Comparison of ENCODE assay signal across 8 cellular contexts in the genomic region with DNA sequence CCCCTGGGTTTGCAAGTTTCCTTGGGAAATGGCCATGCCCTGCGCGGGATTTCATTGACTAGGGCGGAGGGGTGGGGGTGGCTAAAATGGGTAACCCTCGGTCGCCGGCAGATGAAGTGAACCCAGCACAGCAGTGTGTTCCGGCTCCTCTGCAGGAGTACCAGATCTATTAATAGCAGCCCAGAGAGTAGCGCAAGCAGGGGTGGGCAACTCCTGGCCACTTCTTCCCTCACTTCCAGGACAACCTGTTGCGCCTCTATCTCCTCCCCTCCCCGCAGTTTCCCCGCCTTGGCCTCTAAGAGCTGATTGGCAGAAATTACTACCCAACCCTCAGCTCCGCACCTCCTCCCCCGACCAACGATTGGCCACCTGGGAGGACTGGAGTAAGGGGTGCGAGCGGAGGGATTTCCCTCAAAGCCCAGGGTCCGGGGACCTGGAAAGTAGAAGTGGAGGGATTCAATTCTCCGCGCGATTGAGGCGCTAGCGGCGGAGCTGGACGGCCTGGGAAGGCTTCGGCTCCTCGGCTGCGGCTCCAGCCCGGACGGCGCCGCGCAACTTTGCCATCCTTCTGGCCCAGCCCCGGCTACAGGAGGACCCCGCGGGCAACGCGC. TPM values are rescaled to one million over a fixed set of nuclear protein-coding genes. Genes with fewer than 3 reads are reported as not detected.
A peak's percentile ranks its signal among the peaks of the same experiment; 100 is the strongest.
DNase-seq lines count a peak whose midpoint lies in the region; ATAC-seq and TF ChIP-seq lines count a peak whose summit lies in the region.

A gene with protein sequence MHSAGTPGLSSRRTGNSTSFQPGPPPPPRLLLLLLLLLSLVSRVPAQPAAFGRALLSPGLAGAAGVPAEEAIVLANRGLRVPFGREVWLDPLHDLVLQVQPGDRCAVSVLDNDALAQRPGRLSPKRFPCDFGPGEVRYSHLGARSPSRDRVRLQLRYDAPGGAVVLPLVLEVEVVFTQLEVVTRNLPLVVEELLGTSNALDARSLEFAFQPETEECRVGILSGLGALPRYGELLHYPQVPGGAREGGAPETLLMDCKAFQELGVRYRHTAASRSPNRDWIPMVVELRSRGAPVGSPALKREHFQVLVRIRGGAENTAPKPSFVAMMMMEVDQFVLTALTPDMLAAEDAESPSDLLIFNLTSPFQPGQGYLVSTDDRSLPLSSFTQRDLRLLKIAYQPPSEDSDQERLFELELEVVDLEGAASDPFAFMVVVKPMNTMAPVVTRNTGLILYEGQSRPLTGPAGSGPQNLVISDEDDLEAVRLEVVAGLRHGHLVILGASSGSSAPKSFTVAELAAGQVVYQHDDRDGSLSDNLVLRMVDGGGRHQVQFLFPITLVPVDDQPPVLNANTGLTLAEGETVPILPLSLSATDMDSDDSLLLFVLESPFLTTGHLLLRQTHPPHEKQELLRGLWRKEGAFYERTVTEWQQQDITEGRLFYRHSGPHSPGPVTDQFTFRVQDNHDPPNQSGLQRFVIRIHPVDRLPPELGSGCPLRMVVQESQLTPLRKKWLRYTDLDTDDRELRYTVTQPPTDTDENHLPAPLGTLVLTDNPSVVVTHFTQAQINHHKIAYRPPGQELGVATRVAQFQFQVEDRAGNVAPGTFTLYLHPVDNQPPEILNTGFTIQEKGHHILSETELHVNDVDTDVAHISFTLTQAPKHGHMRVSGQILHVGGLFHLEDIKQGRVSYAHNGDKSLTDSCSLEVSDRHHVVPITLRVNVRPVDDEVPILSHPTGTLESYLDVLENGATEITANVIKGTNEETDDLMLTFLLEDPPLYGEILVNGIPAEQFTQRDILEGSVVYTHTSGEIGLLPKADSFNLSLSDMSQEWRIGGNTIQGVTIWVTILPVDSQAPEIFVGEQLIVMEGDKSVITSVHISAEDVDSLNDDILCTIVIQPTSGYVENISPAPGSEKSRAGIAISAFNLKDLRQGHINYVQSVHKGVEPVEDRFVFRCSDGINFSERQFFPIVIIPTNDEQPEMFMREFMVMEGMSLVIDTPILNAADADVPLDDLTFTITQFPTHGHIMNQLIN (N-terminal part only) (plus strand): TSS at position 443 of the 611 bp plus-strand sequence. CDS start 268 bp downstream, outside the sequence.

- 0 to 1% (median 1%) methylated on average over 35 to 37 of the region's 37 CpGs for WGBS in psoas muscle, 3 donors

- no peaks in the 10 kb centered on the region for H3K4me1 Mint-ChIP-seq in T-helper 17 cell

- peak; percentile 69 for DNase-seq in Caki2 (ENCODE audit: low read depth)
- peak; percentile 43 for DNase-seq in NCI-H1105 (lab: John Stamatoyannopoulos, UW)
- no peak for DNase-seq in T-helper 17 cell
- DNase-seq in right atrium auricular region (ENCODE audit: low spot score): no peak
- DNase-seq in psoas muscle: peak; percentile 20 to 66
- no peak for DNase-seq in SIG-M5 treated with dmso at 0.1 percent for 504 hours (lab: John Stamatoyannopoulos, UW; ENCODE audit: unreplicated experiment)
- no peak for DNase-seq in GM19240 (ENCODE audit: insufficient read length, low spot score)

- no peak within 1 kb of the TSS for H3K27ac Mint-ChIP-seq in T-helper 17 cell

- peak within 1 kb of the TSS; percentile 27 to 41 for H3K4me3 ChIP-seq in right atrium auricular region
- peak within 1 kb of the TSS; percentile 89 for H3K4me3 ChIP-seq in psoas muscle

- no peak within 1 kb of the TSS for H3K27ac ChIP-seq in right atrium auricular region
- peak within 1 kb of the TSS; percentile 63 for H3K27ac ChIP-seq in psoas muscle

- no peaks in the 10 kb centered on the region for H3K36me3 Mint-ChIP-seq in T-helper 17 cell (ENCODE audit: low read depth)

- intact Hi-C loops in psoas muscle (cut with DNase I): loop anchor here (1.0 to 10.0 kb wide), 5 partner anchors 76 to 231 kb away; no protein-coding TSS in a partner anchor

- TF ChIP-seq CTCF in right atrium auricular region (IDR thresholded peaks at IDR 0.05): no peak
- no peak for TF ChIP-seq CTCF in psoas muscle (IDR thresholded peaks at IDR 0.05)

- H3K27me3 ChIP-seq in right atrium auricular region (peaks cover 0 to 5% of the 10 kb centered on the region in 2 donors), psoas muscle (ENCODE audit: insufficient read depth in 3 of 3, low read length in 2 of 3) (no peaks in the 10 kb centered on the region)

- H3K36me3 ChIP-seq in right atrium auricular region: no peaks in the 10 kb centered on the region
- H3K36me3 ChIP-seq in psoas muscle (ENCODE audit: insufficient read depth in 1 of 2, low read depth in 1 of 2): no peaks in the 10 kb centered on the region

- no peak for ATAC-seq in T-helper 17 cell
- ATAC-seq in psoas muscle: peak; percentile 89 to 95 (median 90)
- no peak for ATAC-seq in GM18870 (IDR thresholded peaks at IDR 0.05; ENCODE audit: unreplicated experiment)

- peaks cover 23% of the 10 kb centered on the region for H3K27me3 Mint-ChIP-seq in T-helper 17 cell

- H3K4me1 ChIP-seq in right atrium auricular region: peaks cover 0 to 19% of the 10 kb centered on the region in 2 donors
- H3K4me1 ChIP-seq in psoas muscle: no peaks in the 10 kb centered on the region

- peak within 1 kb of the TSS; percentile 13 for H3K4me3 Mint-ChIP-seq in T-helper 17 cell

- in situ Hi-C loops in Caki2 (cut with HindIII; ENCODE audit: low pct_unique_long_range_greater_than_20kb, low sequenced_read_pairs): no loop called here

- H3K9me3 ChIP-seq in T-helper 17 cell (ENCODE audit: control insufficient read depth, low read length, poor library complexity, severe bottlenecking) (peaks cover 3% of the 10 kb centered on the region), right atrium auricular region (no peaks in the 10 kb centered on the region), psoas muscle (no peaks in the 10 kb centered on the region)

RNA-seq across cellular contexts. Expression of the gene that starts here (rescaled TPM):
- total RNA-seq in Caki2 (2014; rRNA removed; shearing (Covaris generic); ENCODE audit: low replicate concordance): 0.03 and 0.14 TPM in 2 replicates
- total RNA-seq in T-helper 17 cell (not detected), right atrium auricular region (under 1 TPM in 1 of 2 donors, not detected in 1; 0.20 TPM), psoas muscle (1 to 10 TPM; 2.2 to 9.4 (median 3.2) TPM)
- under 1 TPM; 0.18 to 0.40 (median 0.25) TPM for polyA plus RNA-seq in psoas muscle

Comparison
In these comparisons a context has a peak if more than half of its experiments do, and no peak if none do; other contexts are left out.
1. Peak in DNase-seq in Caki2; RNA of the gene not detected or under 1 TPM.
2. DNase-seq: peak in NCI-H1105 (single experiment) and psoas muscle (2 of 2); none in T-helper 17 cell (0 of 3), right atrium auricular region (single experiment), SIG-M5 treated with dmso at 0.1 percent for 504 hours (single experiment) and GM19240 (single experiment).
3. ATAC-seq: peak in psoas muscle (4 of 4); none in T-helper 17 cell (single experiment) and GM18870 (single experiment).